In genomic region chr19:16824658-16825311, GRCh38 we compare ENCODE assay signal across 8 cellular contexts. TPM values are rescaled to one million over a fixed set of nuclear protein-coding genes. Genes with fewer than 3 reads are reported as not detected.
DNase-seq lines count a peak whose midpoint lies in the region; ATAC-seq and TF ChIP-seq lines count a peak whose summit lies in the region.

No MANE protein-coding gene starts in this region.

- POLR2A ChIA-PET in Caco-2 (lab: Charles Lee) = no interaction called here

- no peak for TF ChIP-seq POLR2A in prostate gland (IDR thresholded peaks at IDR 0.05)

- no peaks in the 10 kb centered on the region for H3K9me3 Mint-ChIP-seq in Caco-2 (ENCODE audit: unreplicated experiment)

- intact Hi-C loops in prostate gland (cut with DNase I) = loop anchor here (5.0 to 10.0 kb wide), 2 partner anchors 73 to 90 kb away; no protein-coding TSS in a partner anchor
- intact Hi-C loops in Caco-2 (cut with micrococcal nuclease; ENCODE audit: unreplicated experiment) = no loop called here

- H3K9me3 ChIP-seq in SJSA1 (replicated peaks) = no peaks in the 10 kb centered on the region
- H3K9me3 ChIP-seq in esophagus (ENCODE audit: control insufficient read depth in 2 of 2, insufficient read depth in 1 of 2, low read depth in 1 of 2, low read length in 1 of 2) = no peaks in the 10 kb centered on the region
- H3K9me3 ChIP-seq in prostate gland = no peaks in the 10 kb centered on the region
- H3K9me3 ChIP-seq in Caco-2 = no peaks in the 10 kb centered on the region

- peaks cover 22% of the 10 kb centered on the region for H3K36me3 Mint-ChIP-seq in Caco-2 (ENCODE audit: insufficient read depth, unreplicated experiment)

- no peaks in the 10 kb centered on the region for H3K27me3 Mint-ChIP-seq in Caco-2 (ENCODE audit: insufficient read depth, unreplicated experiment)

- DNase-seq in Daoy (ENCODE audit: low read depth) = peak; percentile 58
- DNase-seq in SJSA1 (ENCODE audit: low read depth in 1 of 2, low spot score in 2 of 2) = peak in 1 of 2 experiments; percentile 75
- no peak for DNase-seq in prostate gland (ENCODE audit: low spot score)
- DNase-seq in Caco-2 = no peak

- H3K4me1 ChIP-seq in SJSA1 (replicated peaks) (peaks cover 41% of the 10 kb centered on the region), esophagus (ENCODE audit: control insufficient read depth in 2 of 2, insufficient read depth in 2 of 2, low read length in 1 of 2) (peaks cover 0 to 5% of the 10 kb centered on the region in 2 donors), prostate gland (replicated peaks) (no peaks in the 10 kb centered on the region), Caco-2 (peaks cover 31% of the 10 kb centered on the region)

- ATAC-seq in GM19395 (IDR thresholded peaks at IDR 0.05; ENCODE audit: unreplicated experiment) (no peak), HG03460 (IDR thresholded peaks at IDR 0.05; ENCODE audit: unreplicated experiment) (no peak), GM19324 (IDR thresholded peaks at IDR 0.05; ENCODE audit: low FRiP score, unreplicated experiment) (no peak)

- H3K27ac Mint-ChIP-seq in Caco-2 (ENCODE audit: unreplicated experiment) = no peak overlapping the region

- H3K4me3 ChIP-seq in SJSA1 (peak overlapping the region; percentile 21), esophagus (ENCODE audit: low read depth in 1 of 2, low read length in 2 of 2) (peak overlapping the region; percentile 35 to 37), prostate gland (peak overlapping the region; percentile 19 to 25), Caco-2 (ENCODE audit: low read depth, low read length) (no peak overlapping the region)

- H3K4me1 Mint-ChIP-seq in Caco-2 (ENCODE audit: low read depth, unreplicated experiment) = peaks cover 14% of the 10 kb centered on the region

- no peak overlapping the region for H3K4me3 Mint-ChIP-seq in Caco-2 (ENCODE audit: unreplicated experiment)

- no TSS peak for BruUV-seq in Caco-2 (replicated peaks; lab: Mats Ljungman, UMichigan)

- H3K36me3 ChIP-seq in SJSA1 (no peaks in the 10 kb centered on the region), esophagus (ENCODE audit: control insufficient read depth in 2 of 2, insufficient read depth in 2 of 2, low read length in 1 of 2) (no peaks in the 10 kb centered on the region), prostate gland (no peaks in the 10 kb centered on the region), Caco-2 (ENCODE audit: control insufficient read depth, insufficient read depth, low read length) (no peaks in the 10 kb centered on the region)

- 29 to 31% methylated on average over 11 of the region's 11 CpGs for WGBS in esophagus, 2 donors
- whole genome bisulfite sequencing in prostate gland = 23% methylated on average over 11 of the region's 11 CpGs

- H3K27me3 ChIP-seq in SJSA1 (replicated peaks) = no peaks in the 10 kb centered on the region
- no peaks in the 10 kb centered on the region for H3K27me3 ChIP-seq in esophagus (ENCODE audit: control insufficient read depth in 1 of 2, insufficient read depth in 2 of 2, low read length in 2 of 2)
- H3K27me3 ChIP-seq in prostate gland (replicated peaks; ENCODE audit: insufficient read depth) = no peaks in the 10 kb centered on the region
- H3K27me3 ChIP-seq in Caco-2 (replicated peaks; ENCODE audit: control insufficient read depth, insufficient read depth, low read length) = no peaks in the 10 kb centered on the region

- CTCF ChIA-PET in Caco-2 (lab: Charles Lee) = no interaction called here

- peak overlapping the region; percentile 84 for H3K27ac ChIP-seq in SJSA1
- peak overlapping the region; percentile 77 to 80 for H3K27ac ChIP-seq in esophagus (ENCODE audit: low read depth in 2 of 2, low read length in 1 of 2)
- H3K27ac ChIP-seq in prostate gland = peak overlapping the region; percentile 64 to 69

- no peak for TF ChIP-seq CTCF in prostate gland (IDR thresholded peaks at IDR 0.05)
- TF ChIP-seq CTCF in Caco-2 (IDR thresholded peaks at IDR 0.05; ENCODE audit: insufficient read depth in 1 of 2, low read depth in 1 of 2, low read length in 1 of 2, severe bottlenecking in 1 of 2, unreplicated experiment in 1 of 2) = no peak

RNA-seq across cellular contexts. Expression of gene SIN3B, which starts 4.4 kb away (rescaled TPM):
- total RNA-seq in Daoy (2014; rRNA removed; shearing (Covaris generic)) = 14.3 and 16.5 TPM in 2 replicates
- 9.5 and 18.8 TPM in 2 replicates for total RNA-seq in SJSA1 (2014; rRNA removed; shearing (Covaris generic))
- polyA plus RNA-seq in esophagus = 10 to 100 TPM; 19.0 to 40.3 TPM
- total RNA-seq in prostate gland (100 to 1,000 TPM in 1 of 2 donors, 10 to 100 TPM in 1; 37.8 to 159 TPM), Caco-2 (2022) (56.3 and 56.9 TPM in 2 replicates)
